In genomic region chr7:159030490-159031134, GRCh38 we compare ENCODE assay signal across 9 cellular contexts.
DNase-seq lines count a peak whose midpoint lies in the region; ATAC-seq and TF ChIP-seq lines count a peak whose summit lies in the region.
"Had no signal": no experiment of that assay in that cellular context is flagged by ENCODE, and none has a peak within 500 bp of the region (broad histone marks: within the 10 kb centered on the region; RNA-seq: fewer than 3 reads in every experiment).

No MANE protein-coding gene starts in this region.

- H3K27me3 Mint-ChIP-seq in T-helper 1 cell treated with Interleukin-12 subunit alpha and Interleukin-12 subunit beta and Interleukin-4 antibody, amounts not matched to agents 30 μg/mL and 1 μg/mL, for 36 hours (ENCODE audit: low read depth) = peaks cover 11% of the 10 kb centered on the region
- peaks cover 22 to 38% of the 10 kb centered on the region in 2 donors for H3K27me3 Mint-ChIP-seq in stimulated activated naive B cell treated with anti-CD40 and anti-IgM and Interleukin-4, amounts not matched to agents 10 μg/mL and 1 μg/mL and 100 μg/mL, for 72 hours

- peak; percentile 31 to 58 for ATAC-seq in stimulated activated naive B cell treated with anti-CD40 and anti-IgM and Interleukin-4, amounts not matched to agents 10 μg/mL and 1 μg/mL and 100 μg/mL, for 72 hours (replicated peaks)
- no peak for ATAC-seq in HG03378 (IDR thresholded peaks at IDR 0.05; ENCODE audit: unreplicated experiment)

- TF ChIP-seq CTCF in cardiac fibroblast (IDR thresholded peaks at IDR 0.05; ENCODE audit: low read depth, low read length) = no peak

- DNase-seq in T-helper 1 cell = no peak
- peak; percentile 39 to 41 for DNase-seq in NOMO-1 (lab: John Stamatoyannopoulos, UW; ENCODE audit: unreplicated experiment in 2 of 2)
- DNase-seq in cardiac fibroblast (ENCODE audit: low read depth in 2 of 2) = peak in 1 of 2 donors; percentile 21
- peak; percentile 17 for DNase-seq in kidney glomerular epithelial cell (lab: John Stamatoyannopoulos, UW)
- no peak for DNase-seq in stimulated activated naive B cell treated with anti-CD40 and anti-IgM and Interleukin-4, amounts not matched to agents 10 μg/mL and 1 μg/mL and 100 μg/mL, for 72 hours
- no peak for DNase-seq in globus pallidus (ENCODE audit: low spot score)
- DNase-seq: CD4-positive, CD25-positive, alpha-beta regulatory T cell had no signal

- no peaks in the 10 kb centered on the region for H3K36me3 Mint-ChIP-seq in T-helper 1 cell treated with Interleukin-12 subunit alpha and Interleukin-12 subunit beta and Interleukin-4 antibody, amounts not matched to agents 30 μg/mL and 1 μg/mL, for 36 hours (ENCODE audit: low read depth)
- H3K36me3 Mint-ChIP-seq in stimulated activated naive B cell treated with anti-CD40 and anti-IgM and Interleukin-4, amounts not matched to agents 10 μg/mL and 1 μg/mL and 100 μg/mL, for 72 hours = no peaks in the 10 kb centered on the region
- H3K36me3 Mint-ChIP-seq: CD4-positive, CD25-positive, alpha-beta regulatory T cell had no signal

- no peaks in the 10 kb centered on the region for H3K9me3 Mint-ChIP-seq in T-helper 1 cell treated with Interleukin-12 subunit alpha and Interleukin-12 subunit beta and Interleukin-4 antibody, amounts not matched to agents 30 μg/mL and 1 μg/mL, for 36 hours
- H3K9me3 Mint-ChIP-seq in stimulated activated naive B cell treated with anti-CD40 and anti-IgM and Interleukin-4, amounts not matched to agents 10 μg/mL and 1 μg/mL and 100 μg/mL, for 72 hours = no peaks in the 10 kb centered on the region

- H3K4me3 ChIP-seq in cardiac fibroblast (replicated peaks in 1 of 2; ENCODE audit: low read depth in 2 of 2, low read length in 2 of 2) = peak overlapping the region; percentile 38 to 42

- no peak overlapping the region for H3K27ac Mint-ChIP-seq in T-helper 1 cell treated with Interleukin-12 subunit alpha and Interleukin-12 subunit beta and Interleukin-4 antibody, amounts not matched to agents 30 μg/mL and 1 μg/mL, for 36 hours
- H3K27ac Mint-ChIP-seq in stimulated activated naive B cell treated with anti-CD40 and anti-IgM and Interleukin-4, amounts not matched to agents 10 μg/mL and 1 μg/mL and 100 μg/mL, for 72 hours = no peak overlapping the region

- H3K4me3 Mint-ChIP-seq in T-helper 1 cell treated with Interleukin-12 subunit alpha and Interleukin-12 subunit beta and Interleukin-4 antibody, amounts not matched to agents 30 μg/mL and 1 μg/mL, for 36 hours = peak overlapping the region; percentile 14
- H3K4me3 Mint-ChIP-seq in stimulated activated naive B cell treated with anti-CD40 and anti-IgM and Interleukin-4, amounts not matched to agents 10 μg/mL and 1 μg/mL and 100 μg/mL, for 72 hours = peak overlapping the region; percentile 74 to 81

- H3K4me1 Mint-ChIP-seq in T-helper 1 cell treated with Interleukin-12 subunit alpha and Interleukin-12 subunit beta and Interleukin-4 antibody, amounts not matched to agents 30 μg/mL and 1 μg/mL, for 36 hours (ENCODE audit: low read depth) = peaks cover 8% of the 10 kb centered on the region
- H3K4me1 Mint-ChIP-seq in stimulated activated naive B cell treated with anti-CD40 and anti-IgM and Interleukin-4, amounts not matched to agents 10 μg/mL and 1 μg/mL and 100 μg/mL, for 72 hours = peaks cover 9 to 16% of the 10 kb centered on the region in 2 donors

Comparison
In these comparisons a context has a peak if more than half of its experiments do, and no peak if none do; other contexts are left out.
1. DNase-seq: peak in NOMO-1 (2 of 2) and kidney glomerular epithelial cell (single experiment); none in T-helper 1 cell (0 of 5), stimulated activated naive B cell treated with anti-CD40 and anti-IgM and Interleukin-4, amounts not matched to agents 10 μg/mL and 1 μg/mL and 100 μg/mL, for 72 hours (single experiment) and globus pallidus (single experiment).